In genomic region chr17:47840742-47841487, GRCh38 we compare ENCODE assay signal across 8 cellular contexts. TPM values are rescaled to one million over a fixed set of nuclear protein-coding genes. Genes with fewer than 3 reads are reported as not detected.
DNase-seq lines count a peak whose midpoint lies in the region; ATAC-seq, FAIRE-seq and TF ChIP-seq lines count a peak whose summit lies in the region.

Gene SCRN2 (minus strand): TSS chr17:47841273. CDS start chr17:47840843, 430 bp downstream.

- peak within 1 kb of the TSS; percentile 81 for H3K9ac ChIP-seq in keratinocyte (ENCODE audit: control insufficient read depth, extremely low read depth, insufficient read depth, low read length)

- FAIRE-seq in A204.1 (lab: Jason Lieb, UNC) (peak; percentile 19), keratinocyte (lab: Jason Lieb, UNC) (peak; percentile 13)

- H3K79me2 ChIP-seq in keratinocyte (ENCODE audit: control insufficient read depth, insufficient read depth, low read length), result peaks cover 5% of the 10 kb centered on the region

- peaks cover 0 to 16% of the 10 kb centered on the region in 2 experiments for H3K36me3 ChIP-seq in keratinocyte (ENCODE audit: control insufficient read depth in 2 of 2, extremely low read depth in 1 of 2, insufficient read depth in 2 of 2, low read length in 2 of 2)

- H3K9me3 ChIP-seq in keratinocyte (ENCODE audit: control insufficient read depth, low read depth, low read length), result no peaks in the 10 kb centered on the region

- peak within 1 kb of the TSS; percentile 96 for H2AFZ ChIP-seq in keratinocyte (ENCODE audit: control insufficient read depth, low read length)

- peak within 1 kb of the TSS; percentile 96 for H3K4me2 ChIP-seq in keratinocyte (ENCODE audit: control insufficient read depth, extremely low read depth, insufficient read depth, low read depth, low read length)

- peak within 1 kb of the TSS; percentile 68 for H3K27ac ChIP-seq in keratinocyte (ENCODE audit: control insufficient read depth, insufficient read depth, low read length)

- H3K9me1 ChIP-seq in keratinocyte (ENCODE audit: control insufficient read depth, extremely low read depth, insufficient read depth, low read length), result no peaks in the 10 kb centered on the region

- peak within 1 kb of the TSS; percentile 78 to 95 (median 88) for H3K4me3 ChIP-seq in keratinocyte (ENCODE audit: control insufficient read depth in 2 of 3, extremely low read depth in 1 of 3, insufficient read depth in 2 of 3, low read depth in 1 of 3, low read length in 3 of 3)

- DNase-seq in NCI-H226 (peak; percentile 82), keratinocyte (ENCODE audit: low read depth, low spot score) (no peak)
- DNase-seq in activated CD4-positive, CD25-positive, alpha-beta regulatory T cell (lab: John Stamatoyannopoulos, UW), result peak; percentile 59 to 81 (median 70)
- peak; percentile 76 for DNase-seq in central memory CD4-positive, alpha-beta T cell
- DNase-seq in stimulated activated CD4-positive, alpha-beta T cell treated with anti-CD3 and anti-CD28 coated beads, Interleukin-15, amount 100 ng/mL, for 24 hours, result peak; percentile 93

- TF ChIP-seq CTCF in keratinocyte (optimal IDR thresholded peaks at IDR 0.05 in 1 of 3, IDR thresholded peaks at IDR 0.05 in 1 of 3, conservative IDR thresholded peaks at IDR 0.05 in 1 of 3; ENCODE audit: extremely low read depth in 1 of 3, insufficient read depth in 2 of 3, low read length in 3 of 3), result peak; percentile 88 to 98 (median 92)

- H3K27me3 ChIP-seq in keratinocyte (ENCODE audit: control insufficient read depth, extremely low read depth, insufficient read depth, low read length), result no peaks in the 10 kb centered on the region

- H3K4me1 ChIP-seq in keratinocyte (ENCODE audit: control insufficient read depth, extremely low read depth, insufficient read depth, low read length), result peaks cover 21% of the 10 kb centered on the region

- dilution Hi-C loops in keratinocyte (cut with MboI; ENCODE audit: extremely low pct_ligation_motif_present, low sequenced_read_pairs), result no loop called here

- ATAC-seq in GM18517 (IDR thresholded peaks at IDR 0.05; ENCODE audit: unreplicated experiment) (peak; percentile 73), HG03108 (IDR thresholded peaks at IDR 0.05; ENCODE audit: unreplicated experiment) (peak; percentile 93)

- no peaks in the 10 kb centered on the region for H4K20me1 ChIP-seq in keratinocyte (ENCODE audit: control insufficient read depth, extremely low read depth, insufficient read depth, low read length)

RNA-seq across cellular contexts. Expression of gene SCRN2, which starts in this region (rescaled TPM):
- 17.1 to 26.4 TPM (median 24.8 TPM) in 3 replicates for polyA plus RNA-seq in keratinocyte
- 7.4 TPM for polyA plus RNA-seq in keratinocyte (2011; ENCODE audit: low read depth)
- polyA plus RNA-seq in keratinocyte (2011; cell fraction: cytosol; rRNA removed), result 9.8 and 21.7 TPM in 2 replicates
- 62.5 and 68.2 TPM in 2 replicates for polyA plus RNA-seq in keratinocyte (2011; cell fraction: nucleus; rRNA removed)
- 19.2 and 28.0 TPM in 2 replicates for polyA plus RNA-seq in keratinocyte (2012; ENCODE audit: low replicate concordance)
- 14.6 to 22.0 TPM (median 14.9 TPM) in 3 replicates for polyA minus RNA-seq in keratinocyte
- 17.8 TPM for polyA minus RNA-seq in keratinocyte (2011; cell fraction: cytosol; rRNA and poly(A)+ RNA removed)
- 15.2 and 16.5 TPM in 2 replicates for polyA minus RNA-seq in keratinocyte (2011; cell fraction: nucleus; rRNA and poly(A)+ RNA removed)
